In genomic region chr14:103172921-103173320, GRCh38 we compare ENCODE assay signal across 16 cellular contexts. TPM values are rescaled to one million over a fixed set of nuclear protein-coding genes. Genes with fewer than 3 reads are reported as not detected.
A peak's percentile ranks its signal among the peaks of the same experiment; 100 is the strongest.
DNase-seq lines count a peak whose midpoint lies in the region; ATAC-seq and TF ChIP-seq lines count a peak whose summit lies in the region.
"Had no signal": no experiment of that assay in that cellular context is flagged by ENCODE, and none has a peak within 500 bp of the region (broad histone marks: within the 10 kb centered on the region; RNA-seq: fewer than 3 reads in every experiment).

No MANE protein-coding gene starts in this region.

- no peaks in the 10 kb centered on the region for H3K79me2 ChIP-seq in PC-9 (ENCODE audit: low read depth)

- no peaks in the 10 kb centered on the region for H3K27me3 ChIP-seq in PC-9 (ENCODE audit: insufficient read depth, low read depth)
- H3K27me3 ChIP-seq: BE2C had no signal

- BruUV-seq in PC-9 (replicated peaks; lab: Mats Ljungman, UMichigan): no TSS peak

- peaks cover 34% of the 10 kb centered on the region for H3K4me1 ChIP-seq in PC-9 (replicated peaks; ENCODE audit: insufficient read depth)
- H3K4me1 ChIP-seq: BE2C had no signal

- H3F3A ChIP-seq in PC-9 (ENCODE audit: insufficient read depth, low read depth): peaks cover 18% of the 10 kb centered on the region

- H3K9me3 ChIP-seq in PC-9 (ENCODE audit: insufficient read depth, low read depth): peaks cover 51% of the 10 kb centered on the region
- H3K9me3 ChIP-seq: BE2C, HAP-1 had no signal

- no peak overlapping the region for H2AFZ ChIP-seq in PC-9
- H2AFZ ChIP-seq: GM23248 had no signal

- peak overlapping the region; percentile 65 for H3K27ac ChIP-seq in PC-9
- H3K27ac ChIP-seq: GM23248 had no signal

- 0 out of 2 replicates have a peak, but pooled peaks have one; percentile 5 for TF ChIP-seq RAD21 in Ishikawa (IDR thresholded peaks at IDR 0.05; ENCODE audit: low read depth)

- no peak for TF ChIP-seq EP300 in Ishikawa (IDR thresholded peaks at IDR 0.05; ENCODE audit: borderline replicate concordance)

- H3K4me2 ChIP-seq in PC-9: peak overlapping the region; percentile 61

- no peak for TF ChIP-seq CTCF in PC-9 (conservative IDR thresholded peaks at IDR 0.05)

- no peaks in the 10 kb centered on the region for H4K20me1 ChIP-seq in PC-9 (ENCODE audit: insufficient read depth)

- intact Hi-C loops in PC-9 (cut with micrococcal nuclease; ENCODE audit: unreplicated experiment): loop anchor here (1.0 kb wide), 2 partner anchors 15 to 43 kb away; no protein-coding TSS in a partner anchor

- H3K4me3 ChIP-seq in PC-9: peak overlapping the region; percentile 15; the same call in 1 of the 2 replicates
- H3K4me3 ChIP-seq: GM23248, HAP-1, K562 had no signal

- DNase-seq in PC-9 (peak; percentile 67 to 94), islet precursor cell (peak; percentile 7), iPS-NIHi11 (ENCODE audit: low spot score) (no peak), glomerular visceral epithelial cell (ENCODE audit: extremely low spot score) (no peak)
- DNase-seq: BE2C; C1 segment of cervical spinal cord; CD4-positive, CD25-positive, alpha-beta regulatory T cell; DMS153; DMS79; GDM1; GM23248 had no signal

- CTCF ChIA-PET in PC-9 (lab: Charles Lee): interaction anchor here (0.5 kb wide), 1 partner anchor 68 kb away, joined by 4 read pairs; no protein-coding TSS in a partner anchor

- no peak for ATAC-seq in GM18520 (IDR thresholded peaks at IDR 0.05; ENCODE audit: unreplicated experiment)
- ATAC-seq in GM18907 (IDR thresholded peaks at IDR 0.05; ENCODE audit: unreplicated experiment): no peak
- ATAC-seq: K562 had no signal

- POLR2A ChIA-PET in PC-9 (lab: Charles Lee; ENCODE audit: unreplicated experiment): no interaction called here

- H3K9me2 ChIP-seq in PC-9 (ENCODE audit: insufficient read depth): no peaks in the 10 kb centered on the region

- peaks cover 13% of the 10 kb centered on the region; the same call in 1 of the 2 replicates for H3K36me3 ChIP-seq in PC-9 (ENCODE audit: low read depth)
- H3K36me3 ChIP-seq: BE2C, HAP-1 had no signal

TF ChIP-seq in Ishikawa, 13 proteins besides CTCF, POLR2A, EP300 and RAD21:
- TF ChIP-seq, protein P1, sequence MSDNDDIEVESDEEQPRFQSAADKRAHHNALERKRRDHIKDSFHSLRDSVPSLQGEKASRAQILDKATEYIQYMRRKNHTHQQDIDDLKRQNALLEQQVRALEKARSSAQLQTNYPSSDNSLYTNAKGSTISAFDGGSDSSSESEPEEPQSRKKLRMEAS (IDR thresholded peaks at IDR 0.05): no peak
- TF ChIP-seq FOXM1 (IDR thresholded peaks at IDR 0.05; ENCODE audit: borderline replicate concordance, low read depth) (no peak), CEBPB (IDR thresholded peaks at IDR 0.05) (peak; percentile 56; the same call in 1 of the 2 replicates), EGR1 (IDR thresholded peaks at IDR 0.05) (no peak), TEAD4 (IDR thresholded peaks at IDR 0.05) (no peak), YY1 (IDR thresholded peaks at IDR 0.05; ENCODE audit: low read depth) (0 out of 2 replicates have a peak, but pooled peaks have one; percentile 43), ZBTB7A (IDR thresholded peaks at IDR 0.05; ENCODE audit: low read depth) (no peak), TAF1 (IDR thresholded peaks at IDR 0.05; ENCODE audit: low read depth) (no peak), CREB1 (IDR thresholded peaks at IDR 0.05; ENCODE audit: low read depth) (no peak), TCF12 (IDR thresholded peaks at IDR 0.05; ENCODE audit: low read depth) (no peak), NFIC (IDR thresholded peaks at IDR 0.05) (0 out of 2 replicates have a peak, but pooled peaks have one; percentile 38)
- TF ChIP-seq, protein P2, sequence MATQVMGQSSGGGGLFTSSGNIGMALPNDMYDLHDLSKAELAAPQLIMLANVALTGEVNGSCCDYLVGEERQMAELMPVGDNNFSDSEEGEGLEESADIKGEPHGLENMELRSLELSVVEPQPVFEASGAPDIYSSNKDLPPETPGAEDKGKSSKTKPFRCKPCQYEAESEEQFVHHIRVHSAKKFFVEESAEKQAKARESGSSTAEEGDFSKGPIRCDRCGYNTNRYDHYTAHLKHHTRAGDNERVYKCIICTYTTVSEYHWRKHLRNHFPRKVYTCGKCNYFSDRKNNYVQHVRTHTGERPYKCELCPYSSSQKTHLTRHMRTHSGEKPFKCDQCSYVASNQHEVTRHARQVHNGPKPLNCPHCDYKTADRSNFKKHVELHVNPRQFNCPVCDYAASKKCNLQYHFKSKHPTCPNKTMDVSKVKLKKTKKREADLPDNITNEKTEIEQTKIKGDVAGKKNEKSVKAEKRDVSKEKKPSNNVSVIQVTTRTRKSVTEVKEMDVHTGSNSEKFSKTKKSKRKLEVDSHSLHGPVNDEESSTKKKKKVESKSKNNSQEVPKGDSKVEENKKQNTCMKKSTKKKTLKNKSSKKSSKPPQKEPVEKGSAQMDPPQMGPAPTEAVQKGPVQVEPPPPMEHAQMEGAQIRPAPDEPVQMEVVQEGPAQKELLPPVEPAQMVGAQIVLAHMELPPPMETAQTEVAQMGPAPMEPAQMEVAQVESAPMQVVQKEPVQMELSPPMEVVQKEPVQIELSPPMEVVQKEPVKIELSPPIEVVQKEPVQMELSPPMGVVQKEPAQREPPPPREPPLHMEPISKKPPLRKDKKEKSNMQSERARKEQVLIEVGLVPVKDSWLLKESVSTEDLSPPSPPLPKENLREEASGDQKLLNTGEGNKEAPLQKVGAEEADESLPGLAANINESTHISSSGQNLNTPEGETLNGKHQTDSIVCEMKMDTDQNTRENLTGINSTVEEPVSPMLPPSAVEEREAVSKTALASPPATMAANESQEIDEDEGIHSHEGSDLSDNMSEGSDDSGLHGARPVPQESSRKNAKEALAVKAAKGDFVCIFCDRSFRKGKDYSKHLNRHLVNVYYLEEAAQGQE (IDR thresholded peaks at IDR 0.05; ENCODE audit: low read depth): no peak
- TF ChIP-seq, protein P3, sequence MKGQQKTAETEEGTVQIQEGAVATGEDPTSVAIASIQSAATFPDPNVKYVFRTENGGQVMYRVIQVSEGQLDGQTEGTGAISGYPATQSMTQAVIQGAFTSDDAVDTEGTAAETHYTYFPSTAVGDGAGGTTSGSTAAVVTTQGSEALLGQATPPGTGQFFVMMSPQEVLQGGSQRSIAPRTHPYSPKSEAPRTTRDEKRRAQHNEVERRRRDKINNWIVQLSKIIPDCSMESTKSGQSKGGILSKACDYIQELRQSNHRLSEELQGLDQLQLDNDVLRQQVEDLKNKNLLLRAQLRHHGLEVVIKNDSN (IDR thresholded peaks at IDR 0.05): no peak

RNA-seq across cellular contexts. Expression of gene TNFAIP2, which starts 49.7 kb away (rescaled TPM):
- 291 and 366 TPM in 2 replicates for total RNA-seq in PC-9 (2021)

Comparison
In these comparisons a context has a peak if more than half of its experiments do, and no peak if none do; other contexts are left out.
1. DNase-seq: peak in PC-9 (2 of 2) and islet precursor cell (single experiment); none in iPS-NIHi11 (single experiment) and glomerular visceral epithelial cell (single experiment).